ENCODE assay signal across 35 cellular contexts in genomic region chr4:112036881-112037280, GRCh38.
DNase-seq lines count a peak whose midpoint lies in the region; ATAC-seq and TF ChIP-seq lines count a peak whose summit lies in the region.
"Had no signal": no experiment of that assay in that cellular context is flagged by ENCODE, and none has a peak within 500 bp of the region (broad histone marks: within the 10 kb centered on the region; RNA-seq: fewer than 3 reads in every experiment).

No MANE protein-coding gene starts in this region.

- TF ChIP-seq CTCF in GM23338 (conservative IDR thresholded peaks at IDR 0.05; ENCODE audit: low read depth in 2 of 2) (no peak), WTC11 (IDR thresholded peaks at IDR 0.05) (no peak), adrenal gland (IDR thresholded peaks at IDR 0.05) (no peak)

- peak overlapping the region; percentile 57 for H2BK15ac ChIP-seq in mesendoderm (replicated peaks; ENCODE audit: low read depth)

- H4K8ac ChIP-seq in mesendoderm (ENCODE audit: low read depth, low read length) = no peak overlapping the region

- peaks cover 4% of the 10 kb centered on the region; the same call in 1 of the 3 replicates for H3K4me1 Mint-ChIP-seq in GM23338
- H3K4me1 Mint-ChIP-seq in WTC11 = no peaks in the 10 kb centered on the region
- H3K4me1 Mint-ChIP-seq: activated B cell treated with CpG ODN at 0.5 μM for 24 hours; activated CD4-positive, alpha-beta T cell treated with anti-CD3 and anti-CD28 coated beads, Interleukin-2, amount 10 ng/mL, durations not matched to agents 7 days and 5 days; activated naive CD8-positive, alpha-beta T cell treated with anti-CD3 and anti-CD28 coated beads, Interleukin-2, amount 10 ng/mL, durations not matched to agents 7 days and 5 days; CD4-positive, CD25-positive, alpha-beta regulatory T cell had no signal

- no peak overlapping the region for H4K5ac ChIP-seq in mesendoderm (ENCODE audit: low read length)

- H3K27ac Mint-ChIP-seq in GM23338 (no peak overlapping the region), WTC11 (no peak overlapping the region)
- H3K27ac Mint-ChIP-seq: activated B cell treated with CpG ODN at 0.5 μM for 24 hours; activated CD4-positive, alpha-beta T cell treated with anti-CD3 and anti-CD28 coated beads, Interleukin-2, amount 10 ng/mL, durations not matched to agents 7 days and 5 days; activated naive CD8-positive, alpha-beta T cell treated with anti-CD3 and anti-CD28 coated beads, Interleukin-2, amount 10 ng/mL, durations not matched to agents 7 days and 5 days; CD4-positive, CD25-positive, alpha-beta regulatory T cell; effector memory CD8-positive, alpha-beta T cell; natural killer cell treated with Interleukin-12 subunit alpha and Interleukin-12 subunit beta and Interleukin-15 and Interleukin-18, amount 100 ng/mL, for 72 hours; stimulated activated naive CD8-positive, alpha-beta T cell treated with anti-CD3 and anti-CD28 coated beads, Interleukin-15, Interleukin-2, amounts not matched to agents 100 ng/mL and 50 ng/mL, for 24 hours had no signal

- no CpG with 5 or more reads among the region's 3 CpGs for WGBS in mesendoderm (ENCODE audit: extremely low coverage, insufficient coverage, low lambda C conversion rate)
- WGBS in adrenal gland, 4 donors = 21 to 31% (median 28%) methylated on average over 3 of the region's 3 CpGs

- H3K27me3 Mint-ChIP-seq in GM23338 (ENCODE audit: insufficient read depth, low read depth, poor library complexity) (no peaks in the 10 kb centered on the region), WTC11 (ENCODE audit: low read depth) (no peaks in the 10 kb centered on the region)

- H3K36me3 ChIP-seq in GM23338 (ENCODE audit: insufficient read depth) (no peaks in the 10 kb centered on the region), mesendoderm (ENCODE audit: control insufficient read depth, insufficient read depth, low read length) (no peaks in the 10 kb centered on the region), adrenal gland (replicated peaks in 1 of 2) (no peaks in the 10 kb centered on the region)
- H3K36me3 ChIP-seq: HAP-1, SJCRH30, thoracic aorta, vagina had no signal

- no peak overlapping the region for H3K4me2 ChIP-seq in GM23338
- H3K4me2 ChIP-seq in mesendoderm (ENCODE audit: low read length) = no peak overlapping the region

- no peak overlapping the region for H2AK5ac ChIP-seq in mesendoderm (ENCODE audit: low read length)

- H3K79me1 ChIP-seq in mesendoderm (ENCODE audit: low read length) = no peaks in the 10 kb centered on the region

- H3K27ac ChIP-seq in GM23338 (ENCODE audit: low read depth) (no peak overlapping the region), mesendoderm (ENCODE audit: low read depth, low read length) (no peak overlapping the region), adrenal gland (no peak overlapping the region)
- H3K27ac ChIP-seq: SJCRH30, skin epidermis, thoracic aorta, vagina had no signal

- H3K9me3 Mint-ChIP-seq in GM23338 = no peaks in the 10 kb centered on the region
- H3K9me3 Mint-ChIP-seq in WTC11 = no peaks in the 10 kb centered on the region
- H3K9me3 Mint-ChIP-seq: activated B cell treated with CpG ODN at 0.5 μM for 24 hours; activated CD4-positive, alpha-beta T cell treated with anti-CD3 and anti-CD28 coated beads, Interleukin-2, amount 10 ng/mL, durations not matched to agents 7 days and 5 days; activated naive CD8-positive, alpha-beta T cell treated with anti-CD3 and anti-CD28 coated beads, Interleukin-2, amount 10 ng/mL, durations not matched to agents 7 days and 5 days; effector memory CD8-positive, alpha-beta T cell; natural killer cell treated with Interleukin-12 subunit alpha and Interleukin-12 subunit beta and Interleukin-15 and Interleukin-18, amount 100 ng/mL, for 72 hours; stimulated activated naive CD8-positive, alpha-beta T cell treated with anti-CD3 and anti-CD28 coated beads, Interleukin-15, Interleukin-2, amounts not matched to agents 100 ng/mL and 50 ng/mL, for 24 hours had no signal

- H3K4me3 ChIP-seq in GM23338 = no peak overlapping the region
- no peak overlapping the region for H3K4me3 ChIP-seq in mesendoderm (ENCODE audit: low read length)
- no peak overlapping the region for H3K4me3 ChIP-seq in adrenal gland
- H3K4me3 ChIP-seq: HAP-1, SJCRH30, skin epidermis, thoracic aorta, vagina had no signal

- no peaks in the 10 kb centered on the region for H3K9me2 ChIP-seq in GM23338 (ENCODE audit: insufficient read depth)

- H3K4me1 ChIP-seq in GM23338 (ENCODE audit: insufficient read depth) (no peaks in the 10 kb centered on the region), mesendoderm (ENCODE audit: control insufficient read depth, low read depth, low read length) (no peaks in the 10 kb centered on the region), adrenal gland (replicated peaks in 1 of 2) (no peaks in the 10 kb centered on the region)
- H3K4me1 ChIP-seq: HAP-1, vagina had no signal

- no peaks in the 10 kb centered on the region for H3K9me3 ChIP-seq in adrenal gland (replicated peaks in 1 of 3)
- H3K9me3 ChIP-seq: HAP-1, SJCRH30, thoracic aorta, vagina had no signal

- no peak overlapping the region for H3K56ac ChIP-seq in mesendoderm (ENCODE audit: low read length)

- no peak for TF ChIP-seq POLR2A in adrenal gland (IDR thresholded peaks at IDR 0.05)

- no peak overlapping the region for H3K9ac ChIP-seq in mesendoderm (ENCODE audit: low read length)

- no peaks in the 10 kb centered on the region for H3F3A ChIP-seq in GM23338 (replicated peaks; ENCODE audit: low read depth)

- peak overlapping the region; percentile 90 for H2AFZ ChIP-seq in GM23338

- H3K4me3 Mint-ChIP-seq in GM23338 = no peak overlapping the region
- H3K4me3 Mint-ChIP-seq in WTC11 = no peak overlapping the region
- H3K4me3 Mint-ChIP-seq: activated B cell treated with CpG ODN at 0.5 μM for 24 hours; activated CD4-positive, alpha-beta T cell treated with anti-CD3 and anti-CD28 coated beads, Interleukin-2, amount 10 ng/mL, durations not matched to agents 7 days and 5 days; activated naive CD8-positive, alpha-beta T cell treated with anti-CD3 and anti-CD28 coated beads, Interleukin-2, amount 10 ng/mL, durations not matched to agents 7 days and 5 days; CD4-positive, CD25-positive, alpha-beta regulatory T cell; effector memory CD8-positive, alpha-beta T cell; natural killer cell treated with Interleukin-12 subunit alpha and Interleukin-12 subunit beta and Interleukin-15 and Interleukin-18, amount 100 ng/mL, for 72 hours; stimulated activated naive CD8-positive, alpha-beta T cell treated with anti-CD3 and anti-CD28 coated beads, Interleukin-15, Interleukin-2, amounts not matched to agents 100 ng/mL and 50 ng/mL, for 24 hours had no signal

- no peaks in the 10 kb centered on the region for H4K20me1 ChIP-seq in GM23338 (replicated peaks; ENCODE audit: insufficient read depth)

- H2BK120ac ChIP-seq in mesendoderm (ENCODE audit: low read depth, low read length) = no peak overlapping the region

- H3K18ac ChIP-seq in mesendoderm (ENCODE audit: low read length) = no peak overlapping the region

- POLR2A ChIA-PET in WTC11 (lab: Charles Lee) = interaction anchor here (0.5 kb wide), 1 partner anchor 1451 kb away, joined by 4 read pairs; no protein-coding TSS in a partner anchor

- no peaks in the 10 kb centered on the region for H3K36me3 Mint-ChIP-seq in GM23338 (ENCODE audit: low read depth)
- no peaks in the 10 kb centered on the region for H3K36me3 Mint-ChIP-seq in WTC11
- H3K36me3 Mint-ChIP-seq: activated naive CD8-positive, alpha-beta T cell treated with anti-CD3 and anti-CD28 coated beads, Interleukin-2, amount 10 ng/mL, durations not matched to agents 7 days and 5 days; CD4-positive, CD25-positive, alpha-beta regulatory T cell; natural killer cell treated with Interleukin-12 subunit alpha and Interleukin-12 subunit beta and Interleukin-15 and Interleukin-18, amount 100 ng/mL, for 72 hours had no signal

- H3K27me3 ChIP-seq in GM23338 (ENCODE audit: insufficient read depth) (no peaks in the 10 kb centered on the region), mesendoderm (ENCODE audit: insufficient read depth, low read length, poor library complexity) (no peaks in the 10 kb centered on the region), adrenal gland (peaks cover 11% of the 10 kb centered on the region)
- H3K27me3 ChIP-seq: SJCRH30, vagina had no signal

- intact Hi-C loops in adrenal gland (cut with DNase I) = no loop called here

- H3K79me2 ChIP-seq in GM23338 (replicated peaks; ENCODE audit: insufficient read depth) (no peaks in the 10 kb centered on the region), mesendoderm (ENCODE audit: control insufficient read depth, insufficient read depth, low read length) (no peaks in the 10 kb centered on the region)

- DNase-seq in AG08395 (ENCODE audit: low spot score) (peak; percentile 13), GM23338 (ENCODE audit: low spot score) (peak; percentile 43), WTC11 (ENCODE audit: low spot score) (no peak), mesendoderm (peak; percentile 54), adrenal gland (no peak), middle frontal gyrus (ENCODE audit: extremely low spot score, low spot score) (no peak)
- no peak for DNase-seq in stimulated activated CD8-positive, alpha-beta memory T cell treated with anti-CD3 and anti-CD28 coated beads, Interleukin-4, amount 100 ng/mL, for 48 hours
- DNase-seq in stimulated activated CD4-positive, alpha-beta T cell treated with anti-CD3 and anti-CD28 coated beads, Interleukin-4, amount 100 ng/mL, for 1 hour = no peak
- DNase-seq: activated B cell treated with CpG ODN at 0.5 μM for 24 hours; activated CD4-positive, alpha-beta T cell treated with anti-CD3 and anti-CD28 coated beads, Interleukin-2, amount 10 ng/mL, durations not matched to agents 7 days and 5 days; activated effector memory CD4-positive, alpha-beta T cell treated with Interleukin-2 at 50 U/mL for 16 hours; activated naive CD8-positive, alpha-beta T cell treated with anti-CD3 and anti-CD28 coated beads, Interleukin-2, amount 10 ng/mL, durations not matched to agents 7 days and 5 days; activated T-cell treated with anti-CD3 and anti-CD28 coated beads, Interleukin-2, amount 50 U/mL, for 1 hour; AML-193; caudate nucleus; CD4-positive, CD25-positive, alpha-beta regulatory T cell; cortex of kidney; DND-41; effector memory CD8-positive, alpha-beta T cell; glutamatergic neuron; islet precursor cell; Kasumi-1; left ventricle myocardium superior; MV-4-11; NCI-H146; NCI-H345; NCI-H69; SJCRH30; SW 1271 had no signal

- H3K4ac ChIP-seq in mesendoderm (ENCODE audit: low read depth, low read length) = no peak overlapping the region

- H3K23ac ChIP-seq in mesendoderm (ENCODE audit: low read length) = no peak overlapping the region

- no peak overlapping the region for H2BK5ac ChIP-seq in mesendoderm (ENCODE audit: low read length)

- ATAC-seq in GM23338 (peak; percentile 73), WTC11 (peak; percentile 53)
- ATAC-seq: effector memory CD8-positive, alpha-beta T cell; left ventricle myocardium superior; natural killer cell treated with Interleukin-12 subunit alpha and Interleukin-12 subunit beta and Interleukin-15 and Interleukin-18, amount 100 ng/mL, for 72 hours had no signal

- CTCF ChIA-PET in WTC11 (lab: Charles Lee) = interaction anchor here (1.4 kb wide), 1 partner anchor 23 kb away, joined by 5 read pairs; no protein-coding TSS in a partner anchor

TF ChIP-seq in GM23338, 12 proteins besides CTCF, POLR2A, EP300 and RAD21 (continues in another document):
- TF ChIP-seq EZH2 (IDR thresholded peaks at IDR 0.05; ENCODE audit: low read depth, unreplicated experiment) = no peak

TF ChIP-seq in WTC11, 78 proteins besides CTCF, POLR2A, EP300 and RAD21 (continues in another document):
- TF ChIP-seq TEAD4 (CRISPR knock-in tag; IDR thresholded peaks at IDR 0.05) (no peak), SOX15 (CRISPR knock-in tag; IDR thresholded peaks at IDR 0.05) (no peak)

Comparison
In these comparisons a context has a peak if more than half of its experiments do, and no peak if none do; other contexts are left out.
1. DNase-seq: peak in AG08395 (single experiment), GM23338 (single experiment) and mesendoderm (single experiment); none in WTC11 (single experiment), adrenal gland (0 of 7), stimulated activated CD8-positive, alpha-beta memory T cell treated with anti-CD3 and anti-CD28 coated beads, Interleukin-4, amount 100 ng/mL, for 48 hours (single experiment), stimulated activated CD4-positive, alpha-beta T cell treated with anti-CD3 and anti-CD28 coated beads, Interleukin-4, amount 100 ng/mL, for 1 hour (single experiment) and middle frontal gyrus (single experiment).